In the genomic region with DNA sequence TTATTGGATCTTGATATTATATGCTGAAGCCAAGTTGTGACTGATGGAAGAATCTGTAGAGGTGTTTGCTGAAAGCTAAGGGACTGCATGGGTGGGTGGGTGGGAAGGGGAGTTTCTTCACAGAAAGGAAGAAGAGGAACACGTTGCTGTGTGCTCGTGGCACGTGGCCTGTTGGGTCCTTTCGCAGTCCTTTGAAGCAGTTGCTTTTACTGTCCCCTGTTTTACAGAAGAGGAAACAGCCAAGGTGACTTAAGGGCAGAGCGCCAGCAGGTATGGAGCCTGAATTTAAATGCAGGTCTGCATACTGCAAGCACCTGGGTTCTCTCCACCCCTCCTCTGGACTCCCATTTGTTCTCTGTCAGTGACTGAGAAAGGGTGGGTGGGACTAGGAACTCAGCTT, we compare ENCODE assay signal across 24 cellular contexts. TPM values are rescaled to one million over a fixed set of nuclear protein-coding genes. Genes with fewer than 3 reads are reported as not detected.
DNase-seq lines count a peak whose midpoint lies in the region; ATAC-seq and TF ChIP-seq lines count a peak whose summit lies in the region.
"Had no signal": no experiment of that assay in that cellular context is flagged by ENCODE, and none has a peak within 500 bp of the region (broad histone marks: within the 10 kb centered on the region; RNA-seq: fewer than 3 reads in every experiment).

No MANE protein-coding gene starts in this region.

- H2AFZ ChIP-seq in H9 (ENCODE audit: low read length) = no peak overlapping the region

- H3K27me3 Mint-ChIP-seq in activated CD4-positive, alpha-beta T cell treated with anti-CD3 and anti-CD28 coated beads, Interleukin-2, amount 10 ng/mL, durations not matched to agents 24 days and 14 days = peaks cover 2% of the 10 kb centered on the region
- H3K27me3 Mint-ChIP-seq in H9 (ENCODE audit: low read depth) = peaks cover under 1% of the 10 kb centered on the region; the same call in 1 of the 2 replicates

- H3K36me3 Mint-ChIP-seq in activated CD4-positive, alpha-beta T cell treated with anti-CD3 and anti-CD28 coated beads, Interleukin-2, amount 10 ng/mL, durations not matched to agents 24 days and 14 days (ENCODE audit: low read depth) = no peaks in the 10 kb centered on the region
- no peaks in the 10 kb centered on the region for H3K36me3 Mint-ChIP-seq in H9 (ENCODE audit: insufficient read depth in 1 of 3, low read depth in 3 of 3)
- H3K36me3 Mint-ChIP-seq: CD8-positive, alpha-beta T cell; IgD-negative memory B cell had no signal

- H4K5ac ChIP-seq in H9 (ENCODE audit: insufficient read length, low read depth, low read length) = no peak overlapping the region

- H3K4me2 ChIP-seq in H9 (ENCODE audit: insufficient read depth, insufficient read length, low read length) = no peak overlapping the region
- H3K4me2 ChIP-seq: A549; BLaER1 treated with 17β-estradiol and CSF1 and Interleukin-3, amounts not matched to agents 10 nM and 100 nM had no signal

- no peak overlapping the region for H2BK12ac ChIP-seq in H9 (ENCODE audit: insufficient read length, low read depth, low read length)

- no peak overlapping the region for H4K8ac ChIP-seq in H9 (replicated peaks; ENCODE audit: insufficient read length, low read depth, low read length)

- no peak overlapping the region for H3K27ac Mint-ChIP-seq in activated CD4-positive, alpha-beta T cell treated with anti-CD3 and anti-CD28 coated beads, Interleukin-2, amount 10 ng/mL, durations not matched to agents 24 days and 14 days
- H3K27ac Mint-ChIP-seq in H9 = no peak overlapping the region
- H3K27ac Mint-ChIP-seq: B cell; CD8-positive, alpha-beta T cell; IgD-negative memory B cell had no signal

- no peak overlapping the region for H2BK20ac ChIP-seq in H9 (ENCODE audit: low read depth, low read length, poor library complexity, severe bottlenecking)

- H3K4me1 ChIP-seq in H9 (ENCODE audit: insufficient read depth, low read length) = no peaks in the 10 kb centered on the region
- H3K4me1 ChIP-seq: A549 had no signal

- H3K9me3 ChIP-seq in H9 (ENCODE audit: control insufficient read depth, low read depth, low read length) = no peaks in the 10 kb centered on the region
- H3K9me3 ChIP-seq: A549; BLaER1 treated with 17β-estradiol and CSF1 and Interleukin-3, amounts not matched to agents 10 nM and 100 nM had no signal

- H3K23me2 ChIP-seq in H9 (ENCODE audit: insufficient read length, low read depth, low read length, poor library complexity, severe bottlenecking) = no peaks in the 10 kb centered on the region

- peak; percentile 44 for DNase-seq in activated CD4-positive, alpha-beta T cell treated with anti-CD3 and anti-CD28 coated beads, Interleukin-2, amount 10 ng/mL, durations not matched to agents 24 days and 14 days
- DNase-seq in activated CD4-positive, alpha-beta T cell treated with anti-CD3 and anti-CD28 coated beads, Interleukin-2, amount 50 U/mL, for 4 hours = no peak
- DNase-seq in H9 (peak; percentile 27), ecto neural progenitor cell (ENCODE audit: low spot score) (peak; percentile 16), left colon (no peak), HuH-7 (ENCODE audit: low spot score) (no peak), anterior cingulate cortex (lab: John Stamatoyannopoulos, UW) (no peak), NCI-H2227 treated with DMSO at 0.1 percent for 48 hours (lab: John Stamatoyannopoulos, UW) (no peak)
- DNase-seq: DMS 273 treated with DMSO at 0.1 percent for 48 hours, DMS53, DND-41, EL, HCEC 1CT had no signal

- no peak overlapping the region for H2BK5ac ChIP-seq in H9 (ENCODE audit: insufficient read length, low read length)

- H2BK120ac ChIP-seq in H9 (ENCODE audit: low read depth, low read length, poor library complexity, severe bottlenecking) = no peak overlapping the region

- no peaks in the 10 kb centered on the region for H3K27me3 ChIP-seq in H9 (ENCODE audit: insufficient read depth, low read length)
- H3K27me3 ChIP-seq: BLaER1 treated with 17β-estradiol and CSF1 and Interleukin-3, amounts not matched to agents 10 nM and 100 nM had no signal

- H3K27ac ChIP-seq in H9 (ENCODE audit: insufficient read length, low read depth, low read length) = no peak overlapping the region
- H3K27ac ChIP-seq: 22Rv1; A549; BLaER1 treated with 17β-estradiol and CSF1 and Interleukin-3, amounts not matched to agents 10 nM and 100 nM; HL-60 had no signal

- H3K4me1 Mint-ChIP-seq in activated CD4-positive, alpha-beta T cell treated with anti-CD3 and anti-CD28 coated beads, Interleukin-2, amount 10 ng/mL, durations not matched to agents 24 days and 14 days = no peaks in the 10 kb centered on the region
- H3K4me1 Mint-ChIP-seq in H9 = peaks cover 5% of the 10 kb centered on the region in 2 experiments; a peak in 2 of 4 replicates
- H3K4me1 Mint-ChIP-seq: B cell, IgD-negative memory B cell had no signal

- intact Hi-C loops in activated CD4-positive, alpha-beta T cell treated with anti-CD3 and anti-CD28 coated beads, Interleukin-2, amount 10 ng/mL, durations not matched to agents 24 days and 14 days (cut with micrococcal nuclease) = no loop called here
- intact Hi-C loops in left colon (cut with DNase I, micrococcal nuclease) = no loop called here

- no CpG with 5 or more reads among the region's 5 CpGs for WGBS in H9 (ENCODE audit: extremely low coverage, insufficient read length, low lambda C conversion rate)

- ATAC-seq in left colon = peak; percentile 17
- ATAC-seq: A549; CD8-positive, alpha-beta T cell; GM12878 had no signal

- H3K9me3 Mint-ChIP-seq in activated CD4-positive, alpha-beta T cell treated with anti-CD3 and anti-CD28 coated beads, Interleukin-2, amount 10 ng/mL, durations not matched to agents 24 days and 14 days = no peaks in the 10 kb centered on the region
- H3K9me3 Mint-ChIP-seq in H9 = no peaks in the 10 kb centered on the region
- H3K9me3 Mint-ChIP-seq: CD8-positive, alpha-beta T cell; IgD-negative memory B cell had no signal

- H3K56ac ChIP-seq in H9 (ENCODE audit: insufficient read length, low read depth, low read length) = no peak overlapping the region

- no peaks in the 10 kb centered on the region for H3K79me1 ChIP-seq in H9 (ENCODE audit: insufficient read depth, low read depth, low read length, poor library complexity, severe bottlenecking)

- H3K14ac ChIP-seq in H9 (ENCODE audit: insufficient read depth, low read length) = no peak overlapping the region

- no peak overlapping the region for H3K18ac ChIP-seq in H9 (ENCODE audit: insufficient read length, low read depth, low read length)

- H3K9ac ChIP-seq in H9 (ENCODE audit: extremely low read depth, insufficient read length, low read length) = no peak overlapping the region
- H3K9ac ChIP-seq: BLaER1 treated with 17β-estradiol and CSF1 and Interleukin-3, amounts not matched to agents 10 nM and 100 nM had no signal

- no peak overlapping the region for H3T11ph ChIP-seq in H9 (ENCODE audit: low read length)

- TF ChIP-seq CTCF in H9 (conservative IDR thresholded peaks at IDR 0.05) = no peak

- no peaks in the 10 kb centered on the region for H3K79me2 ChIP-seq in H9 (ENCODE audit: insufficient read depth, low read length)

- H2BK15ac ChIP-seq in H9 (ENCODE audit: low read depth, low read length) = no peak overlapping the region

- no peak overlapping the region for H3K4me3 Mint-ChIP-seq in activated CD4-positive, alpha-beta T cell treated with anti-CD3 and anti-CD28 coated beads, Interleukin-2, amount 10 ng/mL, durations not matched to agents 24 days and 14 days
- no peak overlapping the region for H3K4me3 Mint-ChIP-seq in H9
- H3K4me3 Mint-ChIP-seq: B cell; CD8-positive, alpha-beta T cell; IgD-negative memory B cell had no signal

- no peak overlapping the region for H2AK5ac ChIP-seq in H9 (ENCODE audit: insufficient read length, low read length)

- H3K4ac ChIP-seq in H9 (ENCODE audit: low read depth, low read length) = no peak overlapping the region

- no peak overlapping the region for H4K91ac ChIP-seq in H9 (ENCODE audit: insufficient read length, low read depth, low read length)

- no peak overlapping the region for H3K23ac ChIP-seq in H9 (ENCODE audit: insufficient read length, low read depth, low read length)

- H4K20me1 ChIP-seq in H9 (ENCODE audit: control insufficient read depth, insufficient read depth, insufficient read length) = no peaks in the 10 kb centered on the region
- H4K20me1 ChIP-seq: BLaER1 treated with 17β-estradiol and CSF1 and Interleukin-3, amounts not matched to agents 10 nM and 100 nM had no signal

RNA-seq across cellular contexts. Expression of a gene that starts 59.4 kb away (rescaled TPM):
- not detected in 2 replicates for total RNA-seq in activated CD4-positive, alpha-beta T cell treated with anti-CD3 and anti-CD28 coated beads, Interleukin-2, amount 10 ng/mL, durations not matched to agents 24 days and 14 days
- total RNA-seq in H9 (2021) = not detected in 2 replicates
- not detected for total RNA-seq in left colon
- total RNA-seq: B cell; CD8-positive, alpha-beta T cell; G401; GM12878; H4; HT1080 had no signal

Comparison
In these comparisons a context has a peak if more than half of its experiments do, and no peak if none do; other contexts are left out.
1. DNase-seq: peak in activated CD4-positive, alpha-beta T cell treated with anti-CD3 and anti-CD28 coated beads, Interleukin-2, amount 10 ng/mL, durations not matched to agents 24 days and 14 days (single experiment), H9 (single experiment) and ecto neural progenitor cell (single experiment); none in activated CD4-positive, alpha-beta T cell treated with anti-CD3 and anti-CD28 coated beads, Interleukin-2, amount 50 U/mL, for 4 hours (0 of 2), left colon (0 of 2), HuH-7 (single experiment), anterior cingulate cortex (0 of 58) and NCI-H2227 treated with DMSO at 0.1 percent for 48 hours (single experiment).